19 cellular contexts compared by ENCODE assay signal in genomic region chr18:54240629-54241107, GRCh38. TPM values are rescaled to one million over a fixed set of nuclear protein-coding genes. Genes with fewer than 3 reads are reported as not detected.
A peak's percentile ranks its signal among the peaks of the same experiment; 100 is the strongest.
DNase-seq lines count a peak whose midpoint lies in the region; ATAC-seq, FAIRE-seq and TF ChIP-seq lines count a peak whose summit lies in the region.
"Had no signal": no experiment of that assay in that cellular context is flagged by ENCODE, and none has a peak within 500 bp of the region (broad histone marks: within the 10 kb centered on the region; RNA-seq: fewer than 3 reads in every experiment).

No MANE protein-coding gene starts in this region.

- peak overlapping the region; percentile 44 to 88 (median 80) for H3K27ac ChIP-seq in pancreas
- H3K27ac ChIP-seq: GM23248, sigmoid colon had no signal

- H3K4me3 ChIP-seq in pancreas, result peak overlapping the region in 1 of 4 donors; percentile 8
- H3K4me3 ChIP-seq: GM23248, sigmoid colon had no signal

- TF ChIP-seq CTCF in pancreas (IDR thresholded peaks at IDR 0.05), result no peak

- DNase-seq in Ammon's horn (ENCODE audit: low spot score) (peak; percentile 22), LHCN-M2 (ENCODE audit: low read depth) (peak; percentile 59), fibroblast of gingiva (ENCODE audit: low read depth) (peak; percentile 87), pancreas (peak; percentile 63 to 70 (median 66)), superior temporal gyrus (ENCODE audit: extremely low spot score) (no peak), AG08395 (ENCODE audit: low spot score) (no peak), DMS79 treated with DMSO at 0.1 percent for 48 hours (lab: John Stamatoyannopoulos, UW) (no peak)
- DNase-seq: DMS153; GM23248; naive B cell; NCI-H1436 treated with DMSO at 0.1 percent for 48 hours; NCI-H510A; RPMI8226; sigmoid colon; stimulated activated naive CD4-positive, alpha-beta T cell treated with Interleukin-2 at 50 U/mL for 16 hours; T-helper 1 cell had no signal

- H3K27me3 ChIP-seq in pancreas, result no peaks in the 10 kb centered on the region
- H3K27me3 ChIP-seq: sigmoid colon had no signal

- intact Hi-C loops in pancreas (cut with DNase I), result no loop called here

- ATAC-seq in pancreas (peak; percentile 83 to 90 (median 88)), HG02623 (IDR thresholded peaks at IDR 0.05; ENCODE audit: unreplicated experiment) (no peak)

- 38 to 39% methylated on average over 13 of the region's 13 CpGs for WGBS in pancreas, 2 donors

- H3K4me1 ChIP-seq in pancreas, result peaks cover 12 to 16% (median 12%) of the 10 kb centered on the region in 3 donors
- H3K4me1 ChIP-seq: sigmoid colon had no signal

- H3K9me3 ChIP-seq in pancreas, result no peaks in the 10 kb centered on the region
- H3K9me3 ChIP-seq: sigmoid colon had no signal

- H3K36me3 ChIP-seq in pancreas, result no peaks in the 10 kb centered on the region
- H3K36me3 ChIP-seq: sigmoid colon had no signal

- no peak for FAIRE-seq in pancreas (lab: Jason Lieb, UNC)
- FAIRE-seq: endometrium, keratinocyte had no signal

RNA-seq across cellular contexts. Expression of gene MBD2, which starts 16.2 kb away (rescaled TPM):
- total RNA-seq in LHCN-M2 (2014; rRNA removed), result 24.9 and 28.5 TPM in 2 replicates
- 28.6 TPM for polyA plus RNA-seq in LHCN-M2 (2012)
- total RNA-seq in pancreas, result 10 to 100 TPM; 44.0 to 60.5 (median 51.4) TPM
- 10 to 100 TPM; 15.7 to 20.9 TPM for polyA plus RNA-seq in pancreas

RNA-seq across cellular contexts. Expression of gene POLI, which starts 28.6 kb away (rescaled TPM):
- total RNA-seq in LHCN-M2 (2014; rRNA removed) (18.8 and 21.2 TPM in 2 replicates), pancreas (10 to 100 TPM; 11.8 to 24.7 (median 19.3) TPM)
- 5.5 TPM for polyA plus RNA-seq in LHCN-M2 (2012)
- polyA plus RNA-seq in pancreas, result 10 to 100 TPM; 17.8 to 27.3 TPM

Comparison
In these comparisons a context has a peak if more than half of its experiments do, and no peak if none do; other contexts are left out.
1. DNase-seq: peak in Ammon's horn (single experiment), LHCN-M2 (single experiment), fibroblast of gingiva (single experiment) and pancreas (6 of 6); none in superior temporal gyrus (single experiment), AG08395 (single experiment) and DMS79 treated with DMSO at 0.1 percent for 48 hours (single experiment).